Comparison of ENCODE assay signal across 27 cellular contexts in genomic region chr9:129474740-129475404, GRCh38.
A peak's percentile ranks its signal among the peaks of the same experiment; 100 is the strongest.
DNase-seq lines count a peak whose midpoint lies in the region; ATAC-seq and TF ChIP-seq lines count a peak whose summit lies in the region.
"Had no signal": no experiment of that assay in that cellular context is flagged by ENCODE, and none has a peak within 500 bp of the region (broad histone marks: within the 10 kb centered on the region; RNA-seq: fewer than 3 reads in every experiment).

No MANE protein-coding gene starts in this region.

- DNase-seq in MM.1S (no peak), coronary artery (ENCODE audit: low spot score) (no peak), testis (no peak)
- DNase-seq in activated CD4-positive, alpha-beta memory T cell treated with anti-CD3 and anti-CD28 coated beads, Interleukin-2, amount 10 ng/mL, durations not matched to agents 7 days and 5 days: no peak
- DNase-seq in stimulated activated CD4-positive, alpha-beta T cell treated with anti-CD3 and anti-CD28 coated beads, Interleukin-12 subunit alpha, Interleukin-12 subunit beta, amount 100 ng/mL, for 4 hours: no peak
- DNase-seq: ACHN; activated CD8-positive, alpha-beta memory T cell treated with anti-CD3 and anti-CD28 coated beads, Interleukin-2, amount 50 U/mL, for 48 hours; activated CD8-positive, alpha-beta T cell treated with anti-CD3 and anti-CD28 coated beads for 36 hours; activated naive CD4-positive, alpha-beta T cell treated with anti-CD3 and anti-CD28 coated beads for 36 hours; amniotic stem cell; cortex of kidney; DMS153; effector memory CD8-positive, alpha-beta T cell; glutamatergic neuron; H7; mesendoderm; NCI-H2107; NCI-H345; SHP77 treated with DMSO at 0.1 percent for 48 hours; spleen; stimulated activated CD4-positive, alpha-beta T cell treated with anti-CD3 and anti-CD28 coated beads, Interleukin-4, amount 100 ng/mL, for 1 hour; stomach; upper lobe of right lung had no signal

- TF ChIP-seq CTCF in MM.1S (IDR thresholded peaks at IDR 0.05; ENCODE audit: low read length) (no peak), coronary artery (IDR thresholded peaks at IDR 0.05) (no peak), testis (IDR thresholded peaks at IDR 0.05) (no peak)

- WGBS in testis, 2 donors: 97% methylated on average over 6 of the region's 6 CpGs

- H3K4me2 ChIP-seq in BLaER1 (peak overlapping the region; percentile 75), MM.1S (ENCODE audit: low read depth, low read length) (no peak overlapping the region)

- no peak overlapping the region for H3K27ac Mint-ChIP-seq in activated CD4-positive, alpha-beta memory T cell treated with anti-CD3 and anti-CD28 coated beads, Interleukin-2, amount 10 ng/mL, durations not matched to agents 7 days and 5 days
- H3K27ac Mint-ChIP-seq: activated CD8-positive, alpha-beta T cell treated with anti-CD3 and anti-CD28 coated beads for 36 hours; activated naive CD4-positive, alpha-beta T cell treated with anti-CD3 and anti-CD28 coated beads for 36 hours; activated T-helper 1 cell treated with anti-CD3 and anti-CD28 coated beads, Interleukin-12 subunit alpha, Interleukin-12 subunit beta, Interleukin-2, Interleukin-4 antibody, amounts not matched to agents 30 ng/mL and 10 ng/mL and 1 ng/mL, durations not matched to agents 14 hours and 24 hours and 36 hours; effector memory CD8-positive, alpha-beta T cell; T-helper 2 cell treated with Interferon-gamma antibody and Interleukin-4, amounts not matched to agents 5 μg/mL and 100 μg/mL, for 36 hours had no signal

- peaks cover 8% of the 10 kb centered on the region for H3K27me3 Mint-ChIP-seq in activated CD4-positive, alpha-beta memory T cell treated with anti-CD3 and anti-CD28 coated beads, Interleukin-2, amount 10 ng/mL, durations not matched to agents 7 days and 5 days
- H3K27me3 Mint-ChIP-seq: activated CD8-positive, alpha-beta T cell treated with anti-CD3 and anti-CD28 coated beads for 36 hours had no signal

- H3K4me1 Mint-ChIP-seq in activated CD4-positive, alpha-beta memory T cell treated with anti-CD3 and anti-CD28 coated beads, Interleukin-2, amount 10 ng/mL, durations not matched to agents 7 days and 5 days: peaks cover 7% of the 10 kb centered on the region

- no peak overlapping the region for H3K4me3 Mint-ChIP-seq in activated CD4-positive, alpha-beta memory T cell treated with anti-CD3 and anti-CD28 coated beads, Interleukin-2, amount 10 ng/mL, durations not matched to agents 7 days and 5 days
- H3K4me3 Mint-ChIP-seq: activated CD8-positive, alpha-beta T cell treated with anti-CD3 and anti-CD28 coated beads for 36 hours; activated naive CD4-positive, alpha-beta T cell treated with anti-CD3 and anti-CD28 coated beads for 36 hours; activated T-helper 1 cell treated with anti-CD3 and anti-CD28 coated beads, Interleukin-12 subunit alpha, Interleukin-12 subunit beta, Interleukin-2, Interleukin-4 antibody, amounts not matched to agents 30 ng/mL and 10 ng/mL and 1 ng/mL, durations not matched to agents 14 hours and 24 hours and 36 hours; effector memory CD8-positive, alpha-beta T cell; T-helper 2 cell treated with Interferon-gamma antibody and Interleukin-4, amounts not matched to agents 5 μg/mL and 100 μg/mL, for 36 hours had no signal

- H3K36me3 Mint-ChIP-seq in activated CD4-positive, alpha-beta memory T cell treated with anti-CD3 and anti-CD28 coated beads, Interleukin-2, amount 10 ng/mL, durations not matched to agents 7 days and 5 days (ENCODE audit: low read depth): no peaks in the 10 kb centered on the region

- H3K9me3 ChIP-seq in BLaER1: peaks cover 11% of the 10 kb centered on the region
- H3K9me3 ChIP-seq in MM.1S (replicated peaks; ENCODE audit: insufficient read depth, low read length): no peaks in the 10 kb centered on the region
- no peaks in the 10 kb centered on the region for H3K9me3 ChIP-seq in testis
- H3K9me3 ChIP-seq: upper lobe of right lung had no signal

- H3K4me3 ChIP-seq in BLaER1: no peak overlapping the region
- H3K4me3 ChIP-seq in MM.1S (ENCODE audit: low read length): no peak overlapping the region
- no peak overlapping the region for H3K4me3 ChIP-seq in coronary artery
- H3K4me3 ChIP-seq in testis: no peak overlapping the region
- H3K4me3 ChIP-seq: spleen, stomach, upper lobe of right lung had no signal

- no peak for ATAC-seq in HG03442 (IDR thresholded peaks at IDR 0.05; ENCODE audit: unreplicated experiment)
- ATAC-seq: activated CD8-positive, alpha-beta T cell treated with anti-CD3 and anti-CD28 coated beads for 36 hours; effector memory CD8-positive, alpha-beta T cell; upper lobe of right lung had no signal

- no peaks in the 10 kb centered on the region for H3K9me2 ChIP-seq in MM.1S (replicated peaks; ENCODE audit: insufficient read depth, low read length)

- H3K27ac ChIP-seq in BLaER1 (no peak overlapping the region), MM.1S (ENCODE audit: low read length) (no peak overlapping the region), coronary artery (peak overlapping the region; percentile 69 to 73), testis (peak overlapping the region; percentile 86)
- H3K27ac ChIP-seq: upper lobe of right lung had no signal

- H3K36me3 ChIP-seq in BLaER1 (no peaks in the 10 kb centered on the region), MM.1S (replicated peaks; ENCODE audit: insufficient read depth, low read length) (no peaks in the 10 kb centered on the region), testis (ENCODE audit: low read depth, missing control alignments) (no peaks in the 10 kb centered on the region)
- H3K36me3 ChIP-seq: spleen, stomach, upper lobe of right lung had no signal

- POLR2A ChIA-PET in activated CD4-positive, alpha-beta memory T cell treated with anti-CD3 and anti-CD28 coated beads, Interleukin-2, amount 10 ng/mL, durations not matched to agents 7 days and 5 days (lab: Charles Lee): interaction anchor here (1.1 kb wide), 1 partner anchor 14 kb away, joined by 3 read pairs; no protein-coding TSS in a partner anchor

- no peak overlapping the region for H3K9ac ChIP-seq in BLaER1
- no peak overlapping the region for H3K9ac ChIP-seq in MM.1S (ENCODE audit: low read length)

- no peaks in the 10 kb centered on the region for H3K9me3 Mint-ChIP-seq in activated CD4-positive, alpha-beta memory T cell treated with anti-CD3 and anti-CD28 coated beads, Interleukin-2, amount 10 ng/mL, durations not matched to agents 7 days and 5 days
- H3K9me3 Mint-ChIP-seq: activated T-helper 1 cell treated with anti-CD3 and anti-CD28 coated beads, Interleukin-12 subunit alpha, Interleukin-12 subunit beta, Interleukin-2, Interleukin-4 antibody, amounts not matched to agents 30 ng/mL and 10 ng/mL and 1 ng/mL, durations not matched to agents 14 hours and 24 hours and 36 hours; effector memory CD8-positive, alpha-beta T cell; T-helper 2 cell treated with Interferon-gamma antibody and Interleukin-4, amounts not matched to agents 5 μg/mL and 100 μg/mL, for 36 hours had no signal

- intact Hi-C loops in testis (cut with DNase I; ENCODE audit: low total_unique reads): no loop called here

- CTCF ChIA-PET in activated CD4-positive, alpha-beta memory T cell treated with anti-CD3 and anti-CD28 coated beads, Interleukin-2, amount 10 ng/mL, durations not matched to agents 7 days and 5 days (lab: Charles Lee): interaction anchor here (0.6 kb wide), 1 partner anchor 27 kb away, joined by 5 read pairs; no protein-coding TSS in a partner anchor

- peaks cover 72% of the 10 kb centered on the region for H3K4me1 ChIP-seq in BLaER1
- H3K4me1 ChIP-seq in MM.1S (ENCODE audit: low read length): 0 out of 2 replicates have a peak, but pooled peaks cover 3% of the 10 kb centered on the region
- H3K4me1 ChIP-seq in testis: peaks cover 49% of the 10 kb centered on the region

- no peaks in the 10 kb centered on the region for H3F3A ChIP-seq in MM.1S (ENCODE audit: insufficient read depth, low read length)

- no peaks in the 10 kb centered on the region for H4K20me1 ChIP-seq in BLaER1
- H4K20me1 ChIP-seq in MM.1S (ENCODE audit: insufficient read depth, low read length): no peaks in the 10 kb centered on the region

- peaks cover 8% of the 10 kb centered on the region; the same call in 1 of the 2 replicates for H3K27me3 ChIP-seq in BLaER1
- peaks cover 4% of the 10 kb centered on the region; the same call in 1 of the 2 replicates for H3K27me3 ChIP-seq in MM.1S (replicated peaks; ENCODE audit: insufficient read depth, low read length)
- H3K27me3 ChIP-seq in testis: no peaks in the 10 kb centered on the region
- H3K27me3 ChIP-seq: stomach, upper lobe of right lung had no signal

- no peaks in the 10 kb centered on the region for H3K79me2 ChIP-seq in MM.1S (ENCODE audit: low read length)

- peak overlapping the region; percentile 5 for H2AFZ ChIP-seq in MM.1S (ENCODE audit: low read length)

- TF ChIP-seq POLR2A in testis (IDR thresholded peaks at IDR 0.05): no peak

Comparison
In these comparisons a context has a peak if more than half of its experiments do, and no peak if none do; other contexts are left out.
1. H3K27ac ChIP-seq: peak in coronary artery (2 of 2) and testis (2 of 2); none in BLaER1 (single experiment) and MM.1S (single experiment).